In the genomic region with DNA sequence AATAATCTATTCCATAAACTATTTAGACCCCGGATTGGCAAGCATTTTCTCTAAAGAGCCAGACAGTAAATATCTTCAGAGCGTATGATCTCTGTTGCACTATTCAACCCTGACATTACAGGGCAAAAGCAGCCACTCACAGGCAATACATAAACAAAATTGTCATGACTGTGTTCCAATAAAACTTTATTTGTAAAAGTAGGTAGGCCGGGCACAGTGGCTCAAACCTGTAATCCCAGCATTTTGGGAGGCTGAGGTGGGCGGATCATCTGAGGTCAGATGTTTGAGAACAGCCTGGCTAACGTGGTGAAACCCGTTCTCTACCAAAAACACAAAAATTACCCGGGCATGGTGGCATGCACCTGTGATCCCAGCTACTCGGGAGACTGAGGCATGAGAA, we compare ENCODE assay signal across 8 cellular contexts.
"Had no signal": no experiment of that assay in that cellular context is flagged by ENCODE, and none has a peak within 500 bp of the region (broad histone marks: within the 10 kb centered on the region; RNA-seq: fewer than 3 reads in every experiment).

No MANE protein-coding gene starts in this region.

- DNase-seq: GDM1, GF-D8 had no signal

- FAIRE-seq: G401.6, GM12878, GM12891, GM12892, GM18507, GM19239 had no signal

- H3K4me3 ChIP-seq: GM12878 had no signal

- ATAC-seq: GM12878 had no signal
